ENCODE assay signal across 7 cellular contexts in the genomic region with DNA sequence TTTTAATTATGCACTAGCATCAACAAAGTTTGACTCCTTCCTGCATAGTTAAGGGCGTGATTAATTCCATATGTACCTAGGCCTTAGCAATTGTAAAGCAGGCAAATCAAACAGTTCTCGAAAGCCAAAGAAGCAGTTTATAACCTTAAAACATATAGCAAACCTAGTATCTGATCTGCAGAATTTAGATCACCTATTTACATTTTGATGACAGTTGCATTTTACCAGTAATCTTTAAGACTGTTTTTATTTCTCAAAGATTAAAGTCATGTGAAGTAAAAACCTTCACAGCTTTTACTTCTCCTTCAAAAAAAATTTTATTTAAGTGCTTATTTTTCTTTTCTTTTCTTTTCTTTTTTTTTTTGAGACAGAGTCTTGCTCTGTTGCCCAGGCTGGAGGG.
"Had no signal": no experiment of that assay in that cellular context is flagged by ENCODE, and none has a peak within 500 bp of the region (broad histone marks: within the 10 kb centered on the region; RNA-seq: fewer than 3 reads in every experiment).

No MANE protein-coding gene starts in this region.

- FAIRE-seq: HTR-8/SVneo had no signal

- H3K9ac ChIP-seq: KMS-11 had no signal

- H3K4me2 ChIP-seq: KMS-11 had no signal

- H3K27ac ChIP-seq: HL-60, KMS-11 had no signal

- DNase-seq: Karpas-422, Kasumi-1, KBM-7, KG1 had no signal
